1 cellular context compared by ENCODE assay signal in the genomic region with DNA sequence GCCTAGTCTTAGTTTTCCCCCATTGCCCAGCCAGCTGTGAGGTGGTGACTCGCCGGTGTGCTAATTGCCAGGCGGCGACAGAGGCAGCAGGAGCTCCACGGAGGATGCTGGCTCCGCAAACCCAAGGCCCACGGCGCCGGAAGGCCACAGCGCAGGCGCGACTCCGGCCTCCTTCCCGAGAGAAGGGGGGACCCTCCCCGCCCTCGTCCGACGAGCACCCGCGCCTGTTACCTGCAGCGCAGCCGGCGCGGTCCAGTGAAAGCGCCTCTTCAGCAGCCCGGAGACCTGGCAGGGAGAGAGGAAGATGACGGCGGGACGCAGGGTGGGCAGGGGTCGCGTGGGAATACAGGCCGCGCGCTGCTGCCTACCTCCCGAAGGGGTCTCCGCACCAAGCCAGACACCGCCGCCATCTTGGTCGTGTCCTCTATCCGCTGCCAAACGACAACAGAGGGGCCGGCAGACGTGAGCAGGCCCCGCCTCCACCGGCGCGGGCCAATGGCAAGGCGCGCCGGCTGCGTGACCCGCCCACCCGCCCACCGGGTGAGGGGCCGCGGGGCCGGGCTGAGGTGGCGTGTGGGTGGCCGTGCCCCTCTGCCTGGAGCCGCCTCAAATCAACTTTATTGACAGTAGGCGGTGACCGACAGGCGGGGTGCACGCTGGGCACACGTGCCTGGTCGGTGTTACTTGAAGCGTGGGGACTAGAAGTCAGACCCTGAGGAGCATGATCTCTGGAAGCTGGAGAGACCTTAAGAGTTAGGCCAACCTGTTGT.
TF ChIP-seq lines count a peak whose summit lies in the region.

A gene (minus strand): TSS at position 433 of the 770 bp plus-strand sequence. CDS start 23 bp downstream, at position 410.

TF ChIP-seq in H1, 55 proteins besides CTCF, POLR2A, EP300 and RAD21 (continued from another document):
- TF ChIP-seq, protein P1, sequence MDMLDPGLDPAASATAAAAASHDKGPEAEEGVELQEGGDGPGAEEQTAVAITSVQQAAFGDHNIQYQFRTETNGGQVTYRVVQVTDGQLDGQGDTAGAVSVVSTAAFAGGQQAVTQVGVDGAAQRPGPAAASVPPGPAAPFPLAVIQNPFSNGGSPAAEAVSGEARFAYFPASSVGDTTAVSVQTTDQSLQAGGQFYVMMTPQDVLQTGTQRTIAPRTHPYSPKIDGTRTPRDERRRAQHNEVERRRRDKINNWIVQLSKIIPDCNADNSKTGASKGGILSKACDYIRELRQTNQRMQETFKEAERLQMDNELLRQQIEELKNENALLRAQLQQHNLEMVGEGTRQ (IDR thresholded peaks at IDR 0.05; ENCODE audit: low read length), result no peak
- TF ChIP-seq ZNF274 (IDR thresholded peaks at IDR 0.05; ENCODE audit: borderline replicate concordance, extremely low read depth, low read length) (no peak), SIN3A (conservative IDR thresholded peaks at IDR 0.05 in 1 of 2, IDR thresholded peaks at IDR 0.05 in 1 of 2; ENCODE audit: low read depth in 1 of 2, low read length in 2 of 2) (peak in 1 of 2 experiments; percentile 1; a peak in 1 of 4 replicates), HDAC2 (IDR thresholded peaks at IDR 0.05; ENCODE audit: borderline replicate concordance in 1 of 2, low read depth in 2 of 2, low read length in 2 of 2) (0 out of 4 replicates have a peak, but pooled peaks of 1 of the 2 experiments have one; percentile 24), PHF8 (conservative IDR thresholded peaks at IDR 0.05; ENCODE audit: low read depth, low read length) (peak; percentile 97), BRCA1 (IDR thresholded peaks at IDR 0.05; ENCODE audit: low read depth, low read length) (no peak), KDM1A (IDR thresholded peaks at IDR 0.05; ENCODE audit: borderline replicate concordance, low read length) (no peak), SP2 (IDR thresholded peaks at IDR 0.05; ENCODE audit: low read length) (no peak), CHD1 (IDR thresholded peaks at IDR 0.05; ENCODE audit: low read depth, low read length) (no peak), POLR2AphosphoS5 (IDR thresholded peaks at IDR 0.05; ENCODE audit: low read depth, low read length) (peak; percentile 93), JUND (IDR thresholded peaks at IDR 0.05; ENCODE audit: low read length) (peak; percentile 24; the same call in 1 of the 2 replicates), TAF1 (IDR thresholded peaks at IDR 0.05; ENCODE audit: low read depth, low read length) (peak; percentile 92), GABPA (IDR thresholded peaks at IDR 0.05; ENCODE audit: borderline replicate concordance, insufficient read depth, low read length) (no peak), KDM4A (IDR thresholded peaks at IDR 0.05; ENCODE audit: low read depth, low read length, severe bottlenecking) (peak; percentile 42), RNF2 (IDR thresholded peaks at IDR 0.05; ENCODE audit: borderline replicate concordance, low read depth, low read length, missing control alignments, poor library complexity, severe bottlenecking) (no peak), SP1 (IDR thresholded peaks at IDR 0.05; ENCODE audit: low read depth, low read length) (0 out of 2 replicates have a peak, but pooled peaks have one; percentile 28), TEAD4 (IDR thresholded peaks at IDR 0.05; ENCODE audit: low read depth, low read length) (0 out of 2 replicates have a peak, but pooled peaks have one; percentile 38), HDAC6 (IDR thresholded peaks at IDR 0.05; ENCODE audit: low read depth, low read length) (no peak), RFX5 (IDR thresholded peaks at IDR 0.05; ENCODE audit: borderline replicate concordance, low read depth, low read length) (no peak), SUZ12 (IDR thresholded peaks at IDR 0.05; ENCODE audit: low read length) (no peak), SIX5 (IDR thresholded peaks at IDR 0.05; ENCODE audit: low read depth, low read length) (no peak), ASH2L (IDR thresholded peaks at IDR 0.05; ENCODE audit: low read length) (peak; percentile 93), CEBPB (IDR thresholded peaks at IDR 0.05; ENCODE audit: low read depth, low read length) (no peak), SRF (IDR thresholded peaks at IDR 0.05; ENCODE audit: low read depth, low read length) (no peak), TBP (IDR thresholded peaks at IDR 0.05; ENCODE audit: low read depth, low read length) (peak; percentile 75; the same call in 1 of the 2 replicates), CHD2 (IDR thresholded peaks at IDR 0.05; ENCODE audit: low read length) (no peak; the same call in 1 of the 2 replicates), SAP30 (IDR thresholded peaks at IDR 0.05; ENCODE audit: insufficient read depth, insufficient replicate concordance, low read length) (no peak), NRF1 (IDR thresholded peaks at IDR 0.05; ENCODE audit: low read depth, low read length) (peak; percentile 47), POU5F1 (IDR thresholded peaks at IDR 0.05; ENCODE audit: low read depth, low read length) (no peak), YY1 (IDR thresholded peaks at IDR 0.05; ENCODE audit: low read depth, low read length) (peak; percentile 96), CREB1 (IDR thresholded peaks at IDR 0.05) (peak; percentile 14; the same call in 1 of the 2 replicates), TAF7 (optimal IDR thresholded peaks at IDR 0.05; ENCODE audit: borderline replicate concordance, low read depth, low read length) (peak; percentile 77), BACH1 (IDR thresholded peaks at IDR 0.05; ENCODE audit: low read length) (no peak; the same call in 1 of the 2 replicates), FOSL1 (IDR thresholded peaks at IDR 0.05; ENCODE audit: insufficient read depth, low read depth, low read length) (no peak), RBBP5 (IDR thresholded peaks at IDR 0.05; ENCODE audit: borderline replicate concordance, low read depth, low read length) (peak; percentile 91), EZH2 (IDR thresholded peaks at IDR 0.05; ENCODE audit: low read depth, low read length, severe bottlenecking) (no peak), KDM5A (IDR thresholded peaks at IDR 0.05; ENCODE audit: low read length) (peak; percentile 79; the same call in 1 of the 2 replicates), BCL11A (IDR thresholded peaks at IDR 0.05; ENCODE audit: low read depth in 2 of 2, low read length in 2 of 2) (no peak), NANOG (IDR thresholded peaks at IDR 0.05; ENCODE audit: insufficient read depth, low read depth, low read length, poor library complexity, severe bottlenecking) (peak; percentile 3), SIRT6 (IDR thresholded peaks at IDR 0.05; ENCODE audit: low read length) (no peak), EGR1 (IDR thresholded peaks at IDR 0.05; ENCODE audit: borderline replicate concordance, low read depth, low read length) (peak; percentile 18; the same call in 1 of the 2 replicates), GTF2F1 (IDR thresholded peaks at IDR 0.05; ENCODE audit: borderline replicate concordance, low read depth, low read length) (no peak), MAFK (IDR thresholded peaks at IDR 0.05; ENCODE audit: low read depth, low read length) (no peak), CBX5 (IDR thresholded peaks at IDR 0.05; ENCODE audit: low read depth, low read length) (no peak), CBX8 (IDR thresholded peaks at IDR 0.05; ENCODE audit: borderline replicate concordance, low read depth, low read length) (no peak), TCF12 (IDR thresholded peaks at IDR 0.05; ENCODE audit: low read depth, low read length) (0 out of 2 replicates have a peak, but pooled peaks have one; percentile 68), CTBP2 (IDR thresholded peaks at IDR 0.05; ENCODE audit: borderline replicate concordance, insufficient read depth, insufficient read length, low read length) (no peak), RXRA (IDR thresholded peaks at IDR 0.05; ENCODE audit: insufficient read depth, low read depth, low read length) (no peak), JUN (IDR thresholded peaks at IDR 0.05; ENCODE audit: low read depth, low read length) (no peak)
- TF ChIP-seq, protein P2, sequence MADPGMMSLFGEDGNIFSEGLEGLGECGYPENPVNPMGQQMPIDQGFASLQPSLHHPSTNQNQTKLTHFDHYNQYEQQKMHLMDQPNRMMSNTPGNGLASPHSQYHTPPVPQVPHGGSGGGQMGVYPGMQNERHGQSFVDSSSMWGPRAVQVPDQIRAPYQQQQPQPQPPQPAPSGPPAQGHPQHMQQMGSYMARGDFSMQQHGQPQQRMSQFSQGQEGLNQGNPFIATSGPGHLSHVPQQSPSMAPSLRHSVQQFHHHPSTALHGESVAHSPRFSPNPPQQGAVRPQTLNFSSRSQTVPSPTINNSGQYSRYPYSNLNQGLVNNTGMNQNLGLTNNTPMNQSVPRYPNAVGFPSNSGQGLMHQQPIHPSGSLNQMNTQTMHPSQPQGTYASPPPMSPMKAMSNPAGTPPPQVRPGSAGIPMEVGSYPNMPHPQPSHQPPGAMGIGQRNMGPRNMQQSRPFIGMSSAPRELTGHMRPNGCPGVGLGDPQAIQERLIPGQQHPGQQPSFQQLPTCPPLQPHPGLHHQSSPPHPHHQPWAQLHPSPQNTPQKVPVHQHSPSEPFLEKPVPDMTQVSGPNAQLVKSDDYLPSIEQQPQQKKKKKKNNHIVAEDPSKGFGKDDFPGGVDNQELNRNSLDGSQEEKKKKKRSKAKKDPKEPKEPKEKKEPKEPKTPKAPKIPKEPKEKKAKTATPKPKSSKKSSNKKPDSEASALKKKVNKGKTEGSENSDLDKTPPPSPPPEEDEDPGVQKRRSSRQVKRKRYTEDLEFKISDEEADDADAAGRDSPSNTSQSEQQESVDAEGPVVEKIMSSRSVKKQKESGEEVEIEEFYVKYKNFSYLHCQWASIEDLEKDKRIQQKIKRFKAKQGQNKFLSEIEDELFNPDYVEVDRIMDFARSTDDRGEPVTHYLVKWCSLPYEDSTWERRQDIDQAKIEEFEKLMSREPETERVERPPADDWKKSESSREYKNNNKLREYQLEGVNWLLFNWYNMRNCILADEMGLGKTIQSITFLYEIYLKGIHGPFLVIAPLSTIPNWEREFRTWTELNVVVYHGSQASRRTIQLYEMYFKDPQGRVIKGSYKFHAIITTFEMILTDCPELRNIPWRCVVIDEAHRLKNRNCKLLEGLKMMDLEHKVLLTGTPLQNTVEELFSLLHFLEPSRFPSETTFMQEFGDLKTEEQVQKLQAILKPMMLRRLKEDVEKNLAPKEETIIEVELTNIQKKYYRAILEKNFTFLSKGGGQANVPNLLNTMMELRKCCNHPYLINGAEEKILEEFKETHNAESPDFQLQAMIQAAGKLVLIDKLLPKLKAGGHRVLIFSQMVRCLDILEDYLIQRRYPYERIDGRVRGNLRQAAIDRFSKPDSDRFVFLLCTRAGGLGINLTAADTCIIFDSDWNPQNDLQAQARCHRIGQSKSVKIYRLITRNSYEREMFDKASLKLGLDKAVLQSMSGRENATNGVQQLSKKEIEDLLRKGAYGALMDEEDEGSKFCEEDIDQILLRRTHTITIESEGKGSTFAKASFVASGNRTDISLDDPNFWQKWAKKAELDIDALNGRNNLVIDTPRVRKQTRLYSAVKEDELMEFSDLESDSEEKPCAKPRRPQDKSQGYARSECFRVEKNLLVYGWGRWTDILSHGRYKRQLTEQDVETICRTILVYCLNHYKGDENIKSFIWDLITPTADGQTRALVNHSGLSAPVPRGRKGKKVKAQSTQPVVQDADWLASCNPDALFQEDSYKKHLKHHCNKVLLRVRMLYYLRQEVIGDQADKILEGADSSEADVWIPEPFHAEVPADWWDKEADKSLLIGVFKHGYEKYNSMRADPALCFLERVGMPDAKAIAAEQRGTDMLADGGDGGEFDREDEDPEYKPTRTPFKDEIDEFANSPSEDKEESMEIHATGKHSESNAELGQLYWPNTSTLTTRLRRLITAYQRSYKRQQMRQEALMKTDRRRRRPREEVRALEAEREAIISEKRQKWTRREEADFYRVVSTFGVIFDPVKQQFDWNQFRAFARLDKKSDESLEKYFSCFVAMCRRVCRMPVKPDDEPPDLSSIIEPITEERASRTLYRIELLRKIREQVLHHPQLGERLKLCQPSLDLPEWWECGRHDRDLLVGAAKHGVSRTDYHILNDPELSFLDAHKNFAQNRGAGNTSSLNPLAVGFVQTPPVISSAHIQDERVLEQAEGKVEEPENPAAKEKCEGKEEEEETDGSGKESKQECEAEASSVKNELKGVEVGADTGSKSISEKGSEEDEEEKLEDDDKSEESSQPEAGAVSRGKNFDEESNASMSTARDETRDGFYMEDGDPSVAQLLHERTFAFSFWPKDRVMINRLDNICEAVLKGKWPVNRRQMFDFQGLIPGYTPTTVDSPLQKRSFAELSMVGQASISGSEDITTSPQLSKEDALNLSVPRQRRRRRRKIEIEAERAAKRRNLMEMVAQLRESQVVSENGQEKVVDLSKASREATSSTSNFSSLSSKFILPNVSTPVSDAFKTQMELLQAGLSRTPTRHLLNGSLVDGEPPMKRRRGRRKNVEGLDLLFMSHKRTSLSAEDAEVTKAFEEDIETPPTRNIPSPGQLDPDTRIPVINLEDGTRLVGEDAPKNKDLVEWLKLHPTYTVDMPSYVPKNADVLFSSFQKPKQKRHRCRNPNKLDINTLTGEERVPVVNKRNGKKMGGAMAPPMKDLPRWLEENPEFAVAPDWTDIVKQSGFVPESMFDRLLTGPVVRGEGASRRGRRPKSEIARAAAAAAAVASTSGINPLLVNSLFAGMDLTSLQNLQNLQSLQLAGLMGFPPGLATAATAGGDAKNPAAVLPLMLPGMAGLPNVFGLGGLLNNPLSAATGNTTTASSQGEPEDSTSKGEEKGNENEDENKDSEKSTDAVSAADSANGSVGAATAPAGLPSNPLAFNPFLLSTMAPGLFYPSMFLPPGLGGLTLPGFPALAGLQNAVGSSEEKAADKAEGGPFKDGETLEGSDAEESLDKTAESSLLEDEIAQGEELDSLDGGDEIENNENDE (IDR thresholded peaks at IDR 0.05; ENCODE audit: insufficient replicate concordance, low read length), result no peak
- TF ChIP-seq, protein P3, sequence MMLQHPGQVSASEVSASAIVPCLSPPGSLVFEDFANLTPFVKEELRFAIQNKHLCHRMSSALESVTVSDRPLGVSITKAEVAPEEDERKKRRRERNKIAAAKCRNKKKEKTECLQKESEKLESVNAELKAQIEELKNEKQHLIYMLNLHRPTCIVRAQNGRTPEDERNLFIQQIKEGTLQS (IDR thresholded peaks at IDR 0.05; ENCODE audit: insufficient read depth, low read depth, low read length), result no peak
- TF ChIP-seq, protein P4, sequence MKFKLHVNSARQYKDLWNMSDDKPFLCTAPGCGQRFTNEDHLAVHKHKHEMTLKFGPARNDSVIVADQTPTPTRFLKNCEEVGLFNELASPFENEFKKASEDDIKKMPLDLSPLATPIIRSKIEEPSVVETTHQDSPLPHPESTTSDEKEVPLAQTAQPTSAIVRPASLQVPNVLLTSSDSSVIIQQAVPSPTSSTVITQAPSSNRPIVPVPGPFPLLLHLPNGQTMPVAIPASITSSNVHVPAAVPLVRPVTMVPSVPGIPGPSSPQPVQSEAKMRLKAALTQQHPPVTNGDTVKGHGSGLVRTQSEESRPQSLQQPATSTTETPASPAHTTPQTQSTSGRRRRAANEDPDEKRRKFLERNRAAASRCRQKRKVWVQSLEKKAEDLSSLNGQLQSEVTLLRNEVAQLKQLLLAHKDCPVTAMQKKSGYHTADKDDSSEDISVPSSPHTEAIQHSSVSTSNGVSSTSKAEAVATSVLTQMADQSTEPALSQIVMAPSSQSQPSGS (IDR thresholded peaks at IDR 0.05; ENCODE audit: low read length), result no peak
- TF ChIP-seq, protein P5, sequence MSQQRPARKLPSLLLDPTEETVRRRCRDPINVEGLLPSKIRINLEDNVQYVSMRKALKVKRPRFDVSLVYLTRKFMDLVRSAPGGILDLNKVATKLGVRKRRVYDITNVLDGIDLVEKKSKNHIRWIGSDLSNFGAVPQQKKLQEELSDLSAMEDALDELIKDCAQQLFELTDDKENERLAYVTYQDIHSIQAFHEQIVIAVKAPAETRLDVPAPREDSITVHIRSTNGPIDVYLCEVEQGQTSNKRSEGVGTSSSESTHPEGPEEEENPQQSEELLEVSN (IDR thresholded peaks at IDR 0.05), result peak; percentile 98
- TF ChIP-seq, protein P6, sequence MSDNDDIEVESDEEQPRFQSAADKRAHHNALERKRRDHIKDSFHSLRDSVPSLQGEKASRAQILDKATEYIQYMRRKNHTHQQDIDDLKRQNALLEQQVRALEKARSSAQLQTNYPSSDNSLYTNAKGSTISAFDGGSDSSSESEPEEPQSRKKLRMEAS (IDR thresholded peaks at IDR 0.05), result peak; percentile 100
